ENCODE assay signal across 9 cellular contexts in the genomic region with DNA sequence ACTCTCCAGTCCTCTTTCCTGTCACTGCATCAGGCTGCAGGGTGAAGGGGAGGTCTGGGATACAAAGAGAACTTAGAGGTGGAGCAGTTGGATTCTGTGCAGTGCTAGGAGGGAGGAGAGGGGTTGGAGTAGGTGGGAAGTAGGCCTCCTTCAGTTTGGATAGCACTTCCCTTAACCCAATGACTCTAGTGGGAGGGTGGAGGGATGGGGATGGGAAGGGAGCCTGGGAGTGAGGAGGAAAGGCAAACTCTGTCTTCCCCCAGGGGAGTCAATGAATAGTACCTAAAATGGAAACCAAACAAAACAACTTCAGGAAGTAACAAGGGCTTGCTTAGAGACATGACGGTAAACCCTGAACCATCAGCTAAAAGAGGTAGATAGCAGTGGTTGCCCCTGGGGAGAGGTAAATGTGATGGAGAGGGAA. TPM values are rescaled to one million over a fixed set of nuclear protein-coding genes. Genes with fewer than 3 reads are reported as not detected.
DNase-seq lines count a peak whose midpoint lies in the region; ATAC-seq and TF ChIP-seq lines count a peak whose summit lies in the region.
"Had no signal": no experiment of that assay in that cellular context is flagged by ENCODE, and none has a peak within 500 bp of the region (broad histone marks: within the 10 kb centered on the region; RNA-seq: fewer than 3 reads in every experiment).

No MANE protein-coding gene starts in this region.

- H3K27me3 Mint-ChIP-seq in activated naive CD8-positive, alpha-beta T cell treated with anti-CD3 and anti-CD28 coated beads, Interleukin-2, amount 10 ng/mL, durations not matched to agents 7 days and 5 days, result peaks cover 18% of the 10 kb centered on the region

- H3K4me1 Mint-ChIP-seq in activated naive CD8-positive, alpha-beta T cell treated with anti-CD3 and anti-CD28 coated beads, Interleukin-2, amount 10 ng/mL, durations not matched to agents 7 days and 5 days, result peaks cover 15% of the 10 kb centered on the region

- H3K4me2 ChIP-seq in HCT116 (ENCODE audit: low read length), result peak overlapping the region; percentile 87

- DNase-seq in HCT116 (ENCODE audit: low read depth, low spot score) (no peak), iPS DF 19.7 (ENCODE audit: low read depth, low spot score) (peak; percentile 5), T-helper 9 cell (no peak), GM13977 (ENCODE audit: low spot score) (no peak), putamen (ENCODE audit: low spot score) (no peak)
- DNase-seq in activated naive CD8-positive, alpha-beta T cell treated with anti-CD3 and anti-CD28 coated beads, Interleukin-2, amount 10 ng/mL, durations not matched to agents 7 days and 5 days, result no peak

- CTCF ChIA-PET in HCT116 (lab: Charles Lee), result interaction anchor here (1.0 to 2.3 kb wide), 4 partner anchors 12 to 86 kb away, joined by 3 to 12 read pairs (median 4); no protein-coding TSS in a partner anchor

- RAD21 ChIA-PET in HCT116 (lab: Charles Lee; ENCODE audit: low non-redundant PET in 1 of 2, low total read pairs in 2 of 2, uncharacterized antibody in 2 of 2, unreplicated experiment in 2 of 2), result interaction anchor here in 1 of 2 experiments (1.0 kb wide), 1 partner anchor 20 kb away, joined by 3 read pairs; no protein-coding TSS in a partner anchor

- H3K36me3 ChIP-seq in HCT116 (ENCODE audit: control insufficient read depth in 1 of 2, insufficient read depth in 2 of 2, low read length in 2 of 2), result no peaks in the 10 kb centered on the region
- peaks cover 19 to 20% (median 19%) of the 10 kb centered on the region in 3 donors for H3K36me3 ChIP-seq in skeletal muscle tissue (ENCODE audit: control insufficient read depth in 3 of 3, insufficient read depth in 3 of 3, low read length in 3 of 3)
- H3K36me3 ChIP-seq: HAP-1 had no signal

- no peaks in the 10 kb centered on the region for H3K36me3 Mint-ChIP-seq in activated naive CD8-positive, alpha-beta T cell treated with anti-CD3 and anti-CD28 coated beads, Interleukin-2, amount 10 ng/mL, durations not matched to agents 7 days and 5 days

- H3K27ac ChIP-seq in HCT116 (ENCODE audit: low read depth, low read length) (peak overlapping the region; percentile 6; the same call in 1 of the 2 replicates), skeletal muscle tissue (ENCODE audit: low read depth, low read length) (peak overlapping the region; percentile 80)

- peak overlapping the region; percentile 38 for H2AFZ ChIP-seq in HCT116 (ENCODE audit: low read depth, low read length, poor library complexity, severe bottlenecking)

- in situ Hi-C loops in GM13977 (cut with MboI; ENCODE audit: low pct_unique_long_range_greater_than_20kb, low sequenced_read_pairs, unreplicated experiment), result no loop called here

- H3K9me3 Mint-ChIP-seq in activated naive CD8-positive, alpha-beta T cell treated with anti-CD3 and anti-CD28 coated beads, Interleukin-2, amount 10 ng/mL, durations not matched to agents 7 days and 5 days, result no peaks in the 10 kb centered on the region

- peak; percentile 7; the same call in 1 of the 2 replicates for ATAC-seq in HCT116
- no peak for ATAC-seq in activated naive CD8-positive, alpha-beta T cell treated with anti-CD3 and anti-CD28 coated beads, Interleukin-2, amount 10 ng/mL, durations not matched to agents 7 days and 5 days (ENCODE audit: low read depth)
- ATAC-seq in SK-N-SH treated with all-trans-retinoic acid at 6 μM for 48 hours, result no peak; the same call in 2 of the 3 replicates

- H3K27me3 ChIP-seq in HCT116 (ENCODE audit: insufficient read depth, low read length), result no peaks in the 10 kb centered on the region
- H3K27me3 ChIP-seq in skeletal muscle tissue (ENCODE audit: control insufficient read depth in 3 of 3, insufficient read depth in 3 of 3, low read length in 3 of 3), result no peaks in the 10 kb centered on the region

- BruUV-seq in HCT116 (replicated peaks; lab: Mats Ljungman, UMichigan), result no TSS peak

- H3K4me1 ChIP-seq in HCT116 (ENCODE audit: control insufficient read depth in 1 of 2, insufficient read depth in 2 of 2, low read length in 2 of 2) (peaks cover 16 to 29% of the 10 kb centered on the region in 2 experiments; a peak in 3 of 4 replicates), skeletal muscle tissue (ENCODE audit: control insufficient read depth in 3 of 3, insufficient read depth in 3 of 3, low read length in 3 of 3) (peaks cover 82 to 90% (median 87%) of the 10 kb centered on the region in 3 donors)
- H3K4me1 ChIP-seq: HAP-1 had no signal

- peak overlapping the region; percentile 61 for H3K4me3 Mint-ChIP-seq in activated naive CD8-positive, alpha-beta T cell treated with anti-CD3 and anti-CD28 coated beads, Interleukin-2, amount 10 ng/mL, durations not matched to agents 7 days and 5 days

- TF ChIP-seq POLR2A in HCT116 (IDR thresholded peaks at IDR 0.05; ENCODE audit: borderline replicate concordance, extremely low read depth, insufficient read depth, insufficient read length), result no peak

- TF ChIP-seq CTCF in HCT116 (IDR thresholded peaks at IDR 0.05 in 2 of 3, conservative IDR thresholded peaks at IDR 0.05 in 1 of 3; ENCODE audit: borderline replicate concordance in 1 of 3, insufficient read depth in 1 of 3, low read depth in 2 of 3, low read length in 2 of 3) (no peak), GM13977 (IDR thresholded peaks at IDR 0.05; ENCODE audit: extremely low read depth, insufficient read depth, missing control alignments) (no peak)

- H3K4me3 ChIP-seq in HCT116 (replicated peaks in 1 of 2; ENCODE audit: low read depth in 1 of 2, low read length in 2 of 2) (no peak overlapping the region), skeletal muscle tissue (ENCODE audit: low read length in 3 of 3) (peak overlapping the region; percentile 64 to 77 (median 66))
- H3K4me3 ChIP-seq: HAP-1 had no signal

- POLR2A ChIA-PET in HCT116 (lab: Charles Lee), result interaction anchor here (1.1 to 2.2 kb wide), 3 partner anchors 12 to 177 kb away, joined by 3 to 10 read pairs (median 4); no protein-coding TSS in a partner anchor
- POLR2A ChIA-PET in activated naive CD8-positive, alpha-beta T cell treated with anti-CD3 and anti-CD28 coated beads, Interleukin-2, amount 10 ng/mL, durations not matched to agents 7 days and 5 days (lab: Charles Lee), result no interaction called here

- no peaks in the 10 kb centered on the region for H3K9me3 ChIP-seq in HCT116 (ENCODE audit: control insufficient read depth in 1 of 2, insufficient read depth in 1 of 2, low read depth in 1 of 2, low read length in 2 of 2)
- no peaks in the 10 kb centered on the region for H3K9me3 ChIP-seq in skeletal muscle tissue (ENCODE audit: control insufficient read depth in 3 of 3, low read length in 3 of 3)
- H3K9me3 ChIP-seq: HAP-1 had no signal

- intact Hi-C loops in HCT116 (cut with micrococcal nuclease), result no loop called here

- peak overlapping the region; percentile 62 for H3K9ac ChIP-seq in HCT116 (ENCODE audit: low read length)
- H3K9ac ChIP-seq in skeletal muscle tissue (ENCODE audit: low read depth in 1 of 3, low read length in 3 of 3), result peak overlapping the region in 1 of 3 donors; percentile 85

- no peak for TF ChIP-seq RAD21 in HCT116 (IDR thresholded peaks at IDR 0.05; ENCODE audit: low read depth)

- H4K20me1 ChIP-seq in HCT116 (ENCODE audit: insufficient read depth), result no peaks in the 10 kb centered on the region

- peak overlapping the region; percentile 11 for H3K27ac Mint-ChIP-seq in activated naive CD8-positive, alpha-beta T cell treated with anti-CD3 and anti-CD28 coated beads, Interleukin-2, amount 10 ng/mL, durations not matched to agents 7 days and 5 days

- H3K79me2 ChIP-seq in HCT116 (ENCODE audit: insufficient read depth, low read length), result no peaks in the 10 kb centered on the region

- H3K9me2 ChIP-seq in HCT116 (ENCODE audit: insufficient read depth), result no peaks in the 10 kb centered on the region

TF ChIP-seq in HCT116, 20 proteins besides CTCF, POLR2A, EP300 and RAD21:
- no peak for TF ChIP-seq CEBPB (IDR thresholded peaks at IDR 0.05; ENCODE audit: low read depth)
TF ChIP-seq in HCT116: peak in this region for 0.

TF ChIP-seq in SK-N-SH treated with all-trans-retinoic acid at 6 μM for 48 hours, 23 proteins besides CTCF, POLR2A, EP300 and RAD21:
- TF ChIP-seq RARB (CRISPR knock-in tag; IDR thresholded peaks at IDR 0.05), result no peak
- TF ChIP-seq GLIS3 (CRISPR knock-in tag; IDR thresholded peaks at IDR 0.05), result no peak
- TF ChIP-seq ZNF565 (CRISPR knock-in tag; conservative IDR thresholded peaks at IDR 0.05; ENCODE audit: low read depth), result no peak
- no peak for TF ChIP-seq ISL1 (CRISPR knock-in tag; IDR thresholded peaks at IDR 0.05)
- no peak for TF ChIP-seq ESRRG (CRISPR knock-in tag; IDR thresholded peaks at IDR 0.05)
- TF ChIP-seq ZFP30 (CRISPR knock-in tag; IDR thresholded peaks at IDR 0.05), result no peak
- TF ChIP-seq TCF4 (CRISPR knock-in tag; IDR thresholded peaks at IDR 0.05; ENCODE audit: borderline replicate concordance), result no peak
- no peak for TF ChIP-seq ZNF8 (CRISPR knock-in tag; IDR thresholded peaks at IDR 0.05)
- TF ChIP-seq ARNTL (CRISPR knock-in tag; IDR thresholded peaks at IDR 0.05; ENCODE audit: borderline replicate concordance, low read depth), result no peak
- TF ChIP-seq POU6F1 (CRISPR knock-in tag; IDR thresholded peaks at IDR 0.05; ENCODE audit: borderline replicate concordance, low read depth), result no peak
TF ChIP-seq in SK-N-SH treated with all-trans-retinoic acid at 6 μM for 48 hours: peak in this region for 0.

RNA-seq across cellular contexts. Expression of gene GSN, which starts 30.7 kb away (rescaled TPM):
- total RNA-seq in HCT116 (2021; ENCODE audit: unreplicated experiment), result 71.3 TPM
- 148 and 181 TPM in 2 replicates for polyA plus RNA-seq in HCT116 (2012)
- total RNA-seq in activated naive CD8-positive, alpha-beta T cell treated with anti-CD3 and anti-CD28 coated beads, Interleukin-2, amount 10 ng/mL, durations not matched to agents 7 days and 5 days, result 1 to 10 TPM; 8.0 to 9.6 TPM
- 342 TPM for total RNA-seq in skeletal muscle tissue

Comparison
In these comparisons a context has a peak if more than half of its experiments do, and no peak if none do; other contexts are left out.
1. H3K4me3 ChIP-seq: peak in skeletal muscle tissue (3 of 3); none in HCT116 (0 of 2).